ENCODE assay signal across 8 cellular contexts in the genomic region with DNA sequence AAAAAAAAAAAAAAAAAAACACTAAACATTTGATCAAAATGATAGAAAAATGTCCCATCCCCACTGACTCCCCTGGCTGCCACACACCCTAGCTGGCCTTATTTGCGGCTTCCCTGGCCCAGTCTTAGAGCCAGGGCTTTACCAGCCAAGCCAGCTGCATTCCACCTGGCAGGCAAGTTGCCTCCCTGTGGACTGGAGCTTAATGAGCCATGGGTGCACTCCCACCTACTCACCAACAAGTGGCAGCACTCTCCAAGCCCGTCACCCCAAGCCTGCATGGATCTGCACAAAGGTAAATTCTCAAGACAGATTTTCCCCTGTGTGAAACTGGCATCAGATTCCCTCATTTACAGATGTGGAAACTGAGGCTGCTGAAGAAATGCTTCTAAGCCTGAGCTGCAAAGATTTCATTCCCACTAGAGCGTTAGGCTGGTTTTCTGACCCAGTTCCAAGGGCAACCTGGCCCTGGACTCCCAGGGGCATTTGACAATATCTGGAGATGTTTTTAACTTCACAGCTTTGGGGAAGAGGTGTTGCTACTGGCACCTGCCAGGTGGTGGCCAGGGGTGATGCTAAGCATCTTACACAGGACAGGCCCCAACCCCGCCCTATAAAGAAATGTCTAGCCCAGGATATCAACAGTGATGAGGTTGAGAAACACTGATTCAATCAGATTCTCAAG. TPM values are rescaled to one million over a fixed set of nuclear protein-coding genes. Genes with fewer than 3 reads are reported as not detected.
DNase-seq lines count a peak whose midpoint lies in the region; ATAC-seq lines count a peak whose summit lies in the region.

No MANE protein-coding gene starts in this region.

- H3K27ac Mint-ChIP-seq in CD8-positive, alpha-beta memory T cell = peak overlapping the region in 2 of 8 donors; percentile 47 to 65
- H3K27ac Mint-ChIP-seq in activated naive CD8-positive, alpha-beta T cell treated with anti-CD3 and anti-CD28 coated beads, Interleukin-2, amount 10 ng/mL, durations not matched to agents 7 days and 5 days = no peak overlapping the region
- no peak overlapping the region for H3K27ac Mint-ChIP-seq in stimulated activated naive B cell treated with anti-CD40 and anti-IgM and Interleukin-4, amounts not matched to agents 10 μg/mL and 1 μg/mL and 100 μg/mL, for 72 hours

- no peaks in the 10 kb centered on the region for H3K9me3 Mint-ChIP-seq in CD8-positive, alpha-beta memory T cell
- no peaks in the 10 kb centered on the region for H3K9me3 Mint-ChIP-seq in activated naive CD8-positive, alpha-beta T cell treated with anti-CD3 and anti-CD28 coated beads, Interleukin-2, amount 10 ng/mL, durations not matched to agents 7 days and 5 days
- H3K9me3 Mint-ChIP-seq in stimulated activated naive B cell treated with anti-CD40 and anti-IgM and Interleukin-4, amounts not matched to agents 10 μg/mL and 1 μg/mL and 100 μg/mL, for 72 hours = no peaks in the 10 kb centered on the region

- no peaks in the 10 kb centered on the region for H3K36me3 Mint-ChIP-seq in CD8-positive, alpha-beta memory T cell
- H3K36me3 Mint-ChIP-seq in activated naive CD8-positive, alpha-beta T cell treated with anti-CD3 and anti-CD28 coated beads, Interleukin-2, amount 10 ng/mL, durations not matched to agents 7 days and 5 days = no peaks in the 10 kb centered on the region
- H3K36me3 Mint-ChIP-seq in stimulated activated naive B cell treated with anti-CD40 and anti-IgM and Interleukin-4, amounts not matched to agents 10 μg/mL and 1 μg/mL and 100 μg/mL, for 72 hours = no peaks in the 10 kb centered on the region

- no peaks in the 10 kb centered on the region for H3K4me1 Mint-ChIP-seq in CD8-positive, alpha-beta memory T cell
- H3K4me1 Mint-ChIP-seq in activated naive CD8-positive, alpha-beta T cell treated with anti-CD3 and anti-CD28 coated beads, Interleukin-2, amount 10 ng/mL, durations not matched to agents 7 days and 5 days = no peaks in the 10 kb centered on the region
- peaks cover 15 to 23% of the 10 kb centered on the region in 2 donors for H3K4me1 Mint-ChIP-seq in stimulated activated naive B cell treated with anti-CD40 and anti-IgM and Interleukin-4, amounts not matched to agents 10 μg/mL and 1 μg/mL and 100 μg/mL, for 72 hours

- H3K36me3 ChIP-seq in CD8-positive, alpha-beta memory T cell (ENCODE audit: insufficient read depth, low read length) = no peaks in the 10 kb centered on the region
- H3K36me3 ChIP-seq in SJCRH30 = no peaks in the 10 kb centered on the region

- DNase-seq in CD8-positive, alpha-beta memory T cell = peak; percentile 7 to 71 (median 21)
- DNase-seq in M059J (ENCODE audit: low read depth) = peak; percentile 77
- DNase-seq in SJCRH30 = peak; percentile 68 to 76
- DNase-seq in activated naive CD8-positive, alpha-beta T cell treated with anti-CD3 and anti-CD28 coated beads, Interleukin-2, amount 10 ng/mL, durations not matched to agents 7 days and 5 days = no peak
- DNase-seq in iPS-NIHi11 (ENCODE audit: low spot score) = peak; percentile 96
- peak; percentile 20 for DNase-seq in stimulated activated naive B cell treated with anti-CD40 and anti-IgM and Interleukin-4, amounts not matched to agents 10 μg/mL and 1 μg/mL and 100 μg/mL, for 72 hours
- DNase-seq in amniotic stem cell (lab: John Stamatoyannopoulos, UW) = no peak

- H3K4me1 ChIP-seq in CD8-positive, alpha-beta memory T cell (ENCODE audit: insufficient read depth, low read length) = no peaks in the 10 kb centered on the region
- H3K4me1 ChIP-seq in SJCRH30 = no peaks in the 10 kb centered on the region

- H3K4me3 Mint-ChIP-seq in CD8-positive, alpha-beta memory T cell = no peak overlapping the region
- H3K4me3 Mint-ChIP-seq in activated naive CD8-positive, alpha-beta T cell treated with anti-CD3 and anti-CD28 coated beads, Interleukin-2, amount 10 ng/mL, durations not matched to agents 7 days and 5 days = no peak overlapping the region
- no peak overlapping the region for H3K4me3 Mint-ChIP-seq in stimulated activated naive B cell treated with anti-CD40 and anti-IgM and Interleukin-4, amounts not matched to agents 10 μg/mL and 1 μg/mL and 100 μg/mL, for 72 hours

- peak; percentile 70 for ATAC-seq in GM19438 (IDR thresholded peaks at IDR 0.05; ENCODE audit: low read depth, unreplicated experiment)
- peak; percentile 97 for ATAC-seq in activated naive CD8-positive, alpha-beta T cell treated with anti-CD3 and anti-CD28 coated beads, Interleukin-2, amount 10 ng/mL, durations not matched to agents 7 days and 5 days (ENCODE audit: low read depth)
- ATAC-seq in stimulated activated naive B cell treated with anti-CD40 and anti-IgM and Interleukin-4, amounts not matched to agents 10 μg/mL and 1 μg/mL and 100 μg/mL, for 72 hours (replicated peaks) = peak; percentile 74 to 79

- POLR2A ChIA-PET in CD8-positive, alpha-beta memory T cell (lab: Charles Lee) = interaction anchor here (0.6 to 1.0 kb wide), 3 partner anchors 22 to 592 kb away, joined by 3 to 7 read pairs (median 3); a partner anchor contains a TSS
- POLR2A ChIA-PET in activated naive CD8-positive, alpha-beta T cell treated with anti-CD3 and anti-CD28 coated beads, Interleukin-2, amount 10 ng/mL, durations not matched to agents 7 days and 5 days (lab: Charles Lee) = interaction anchor here (0.7 to 1.4 kb wide), 2 partner anchors 21 to 267 kb away, joined by 4 read pairs; a partner anchor contains a TSS

- H3K9me3 ChIP-seq in CD8-positive, alpha-beta memory T cell (ENCODE audit: low read length) = no peaks in the 10 kb centered on the region
- no peaks in the 10 kb centered on the region for H3K9me3 ChIP-seq in SJCRH30 (replicated peaks)

- CTCF ChIA-PET in CD8-positive, alpha-beta memory T cell (lab: Charles Lee) = interaction anchor here (0.6 to 2.3 kb wide), 17 partner anchors 13 to 263 kb away, joined by 3 to 10 read pairs (median 4); no protein-coding TSS in a partner anchor

- H3K27me3 Mint-ChIP-seq in CD8-positive, alpha-beta memory T cell = peaks cover 6 to 12% of the 10 kb centered on the region in 2 donors
- H3K27me3 Mint-ChIP-seq in activated naive CD8-positive, alpha-beta T cell treated with anti-CD3 and anti-CD28 coated beads, Interleukin-2, amount 10 ng/mL, durations not matched to agents 7 days and 5 days = no peaks in the 10 kb centered on the region
- H3K27me3 Mint-ChIP-seq in stimulated activated naive B cell treated with anti-CD40 and anti-IgM and Interleukin-4, amounts not matched to agents 10 μg/mL and 1 μg/mL and 100 μg/mL, for 72 hours = peaks cover 0 to 4% of the 10 kb centered on the region in 2 donors

- H3K4me3 ChIP-seq in CD8-positive, alpha-beta memory T cell (ENCODE audit: low read length) = no peak overlapping the region
- no peak overlapping the region for H3K4me3 ChIP-seq in SJCRH30

- H3K27me3 ChIP-seq in CD8-positive, alpha-beta memory T cell (ENCODE audit: insufficient read depth, low read length, poor library complexity, severe bottlenecking) = no peaks in the 10 kb centered on the region
- no peaks in the 10 kb centered on the region for H3K27me3 ChIP-seq in SJCRH30

- H3K27ac ChIP-seq in CD8-positive, alpha-beta memory T cell (ENCODE audit: low read depth, low read length) = no peak overlapping the region
- no peak overlapping the region for H3K27ac ChIP-seq in SJCRH30

RNA-seq across cellular contexts. Expression of a gene that starts 21.9 kb away (rescaled TPM):
- 100 to 1,000 TPM; 409 to 422 TPM for total RNA-seq in CD8-positive, alpha-beta memory T cell
- polyA plus RNA-seq in CD8-positive, alpha-beta memory T cell = 92.8 TPM
- total RNA-seq in M059J (2014; rRNA removed; shearing (Covaris generic)) = 373 and 402 TPM in 2 replicates
- total RNA-seq in SJCRH30 (2014; rRNA removed; shearing (Covaris generic)) = 324 and 340 TPM in 2 replicates
- 100 to 1,000 TPM; 194 to 199 TPM for total RNA-seq in activated naive CD8-positive, alpha-beta T cell treated with anti-CD3 and anti-CD28 coated beads, Interleukin-2, amount 10 ng/mL, durations not matched to agents 7 days and 5 days

RNA-seq across cellular contexts. Expression of a gene that starts 58.2 kb away (rescaled TPM):
- 10 to 100 TPM; 21.7 to 21.8 TPM for total RNA-seq in CD8-positive, alpha-beta memory T cell
- polyA plus RNA-seq in CD8-positive, alpha-beta memory T cell = 25.4 TPM
- 196 and 216 TPM in 2 replicates for total RNA-seq in M059J (2014; rRNA removed; shearing (Covaris generic))
- total RNA-seq in SJCRH30 (2014; rRNA removed; shearing (Covaris generic)) = 78.3 and 82.3 TPM in 2 replicates
- 10 to 100 TPM; 19.1 to 24.8 TPM for total RNA-seq in activated naive CD8-positive, alpha-beta T cell treated with anti-CD3 and anti-CD28 coated beads, Interleukin-2, amount 10 ng/mL, durations not matched to agents 7 days and 5 days

Comparison
In these comparisons a context has a peak if more than half of its experiments do, and no peak if none do; other contexts are left out.
1. DNase-seq: peak in CD8-positive, alpha-beta memory T cell (5 of 5), M059J (single experiment), SJCRH30 (2 of 2), iPS-NIHi11 (single experiment) and stimulated activated naive B cell treated with anti-CD40 and anti-IgM and Interleukin-4, amounts not matched to agents 10 μg/mL and 1 μg/mL and 100 μg/mL, for 72 hours (single experiment); none in activated naive CD8-positive, alpha-beta T cell treated with anti-CD3 and anti-CD28 coated beads, Interleukin-2, amount 10 ng/mL, durations not matched to agents 7 days and 5 days (single experiment) and amniotic stem cell (single experiment).
2. Peak in every context shown above with its lines, with median percentiles within 50 percentile points of each other: ATAC-seq.